Comparison of ENCODE assay signal across 8 cellular contexts in the genomic region with DNA sequence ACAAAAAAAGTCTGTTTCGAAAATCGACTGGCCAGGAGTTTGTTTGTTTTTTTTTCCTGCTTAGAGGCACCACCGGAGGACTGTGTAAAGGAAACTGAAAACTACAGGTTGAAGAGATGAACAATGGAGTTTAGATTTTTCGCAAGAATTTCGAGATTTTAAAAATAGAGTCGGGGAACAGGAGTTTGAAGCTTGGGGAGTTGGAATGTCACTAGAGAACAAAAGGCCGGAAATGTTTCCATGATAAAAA. TPM values are rescaled to one million over a fixed set of nuclear protein-coding genes. Genes with fewer than 3 reads are reported as not detected.
DNase-seq lines count a peak whose midpoint lies in the region; ATAC-seq, FAIRE-seq and TF ChIP-seq lines count a peak whose summit lies in the region.

No MANE protein-coding gene starts in this region.

- no peaks in the 10 kb centered on the region for H3K9me1 ChIP-seq in endothelial cell of umbilical vein (replicated peaks; ENCODE audit: control insufficient read depth, extremely low read depth, insufficient read depth, low read length)

- H3K79me2 ChIP-seq in endothelial cell of umbilical vein (ENCODE audit: control insufficient read depth, insufficient read depth, low read length) (peaks cover 67% of the 10 kb centered on the region), parathyroid adenoma (peaks cover 9% of the 10 kb centered on the region)

- no peaks in the 10 kb centered on the region for H3K27me3 ChIP-seq in Panc1 (ENCODE audit: control insufficient read depth, insufficient read depth, low read length)
- H3K27me3 ChIP-seq in endothelial cell of umbilical vein (ENCODE audit: control insufficient read depth in 2 of 2, insufficient read depth in 2 of 2, low read length in 2 of 2) = no peaks in the 10 kb centered on the region
- no peaks in the 10 kb centered on the region for H3K27me3 ChIP-seq in parathyroid adenoma (ENCODE audit: control insufficient read depth, insufficient read depth, low read length)

- peaks cover 16% of the 10 kb centered on the region for H4K20me1 ChIP-seq in endothelial cell of umbilical vein (replicated peaks; ENCODE audit: control insufficient read depth, extremely low read depth, insufficient read depth, low read length)

- H3K4me1 ChIP-seq in Panc1 (ENCODE audit: control insufficient read depth, insufficient read depth, low read length) = peaks cover 47% of the 10 kb centered on the region
- H3K4me1 ChIP-seq in endothelial cell of umbilical vein (ENCODE audit: control insufficient read depth, extremely low read depth, insufficient read depth, low read length) = peaks cover 41% of the 10 kb centered on the region
- peaks cover 26% of the 10 kb centered on the region for H3K4me1 ChIP-seq in parathyroid adenoma

- POLR2A ChIA-PET in Panc1 (lab: Charles Lee) (no interaction called here), endothelial cell of umbilical vein (lab: Charles Lee) (interaction anchor here (1.1 to 1.8 kb wide), 3 partner anchors 10 to 81 kb away, joined by 3 to 6 read pairs (median 4); no protein-coding TSS in a partner anchor)

- TF ChIP-seq CTCF in Panc1 (IDR thresholded peaks at IDR 0.05) (no peak), endothelial cell of umbilical vein (IDR thresholded peaks at IDR 0.05; ENCODE audit: extremely low read depth in 1 of 2, insufficient read depth in 1 of 2, low read depth in 1 of 2, low read length in 2 of 2) (no peak), parathyroid adenoma (IDR thresholded peaks at IDR 0.05) (no peak)

- H3K9ac ChIP-seq in endothelial cell of umbilical vein (replicated peaks; ENCODE audit: extremely low read depth, insufficient read depth, low read length) (peak overlapping the region; percentile 98), parathyroid adenoma (no peak overlapping the region)

- dilution Hi-C loops in endothelial cell of umbilical vein (cut with MboI; ENCODE audit: extremely low pct_ligation_motif_present, low sequenced_read_pairs) = no loop called here

- no peak for FAIRE-seq in endothelial cell of umbilical vein (lab: Jason Lieb, UNC)

- CTCF ChIA-PET in Panc1 (lab: Charles Lee) = interaction anchor here (0.6 to 0.7 kb wide), 4 partner anchors 8 to 506 kb away, joined by 3 to 4 read pairs (median 3); no protein-coding TSS in a partner anchor
- CTCF ChIA-PET in endothelial cell of umbilical vein (lab: Charles Lee) = interaction anchor here (0.9 to 3.6 kb wide), 19 partner anchors 10 to 1998 kb away, joined by 3 to 31 read pairs (median 5); no protein-coding TSS in a partner anchor

- no peak for ATAC-seq in Panc1

- DNase-seq in EL (peak; percentile 23), Panc1 (ENCODE audit: low read depth, low spot score) (no peak), endothelial cell of umbilical vein (ENCODE audit: low read depth, low spot score) (no peak), COLO829 (ENCODE audit: low spot score) (no peak), GDM1 (lab: John Stamatoyannopoulos, UW) (no peak), SIG-M5 (lab: John Stamatoyannopoulos, UW) (no peak), cerebellum (ENCODE audit: low spot score) (no peak)

- H3K27ac ChIP-seq in Panc1 (ENCODE audit: low read length) (peak overlapping the region; percentile 94), endothelial cell of umbilical vein (ENCODE audit: insufficient read depth, low read depth, low read length) (peak overlapping the region; percentile 71), parathyroid adenoma (peak overlapping the region; percentile 84)

- intact Hi-C loops in Panc1 (cut with micrococcal nuclease; ENCODE audit: unreplicated experiment) (loop anchor here (2.0 to 10.0 kb wide), 5 partner anchors 92 to 1511 kb away; no protein-coding TSS in a partner anchor), endothelial cell of umbilical vein (cut with micrococcal nuclease) (loop anchor here (1.0 to 10.0 kb wide), 17 partner anchors 44 to 1631 kb away; partner anchors contain the start of genes PACRG and PRKN)

- peak overlapping the region; percentile 78 to 95 for H3K4me3 ChIP-seq in Panc1 (ENCODE audit: low read depth in 2 of 2, low read length in 2 of 2)
- H3K4me3 ChIP-seq in endothelial cell of umbilical vein (replicated peaks in 1 of 3; ENCODE audit: insufficient read depth in 1 of 3, low read depth in 1 of 3, low read length in 3 of 3) = peak overlapping the region; percentile 84 to 94 (median 92)
- peak overlapping the region; percentile 81 for H3K4me3 ChIP-seq in parathyroid adenoma (ENCODE audit: low read depth, low read length)

- in situ Hi-C loops in Panc1 (cut with HindIII; ENCODE audit: low pct_unique_long_range_greater_than_20kb, low sequenced_read_pairs) = no loop called here

- peak overlapping the region; percentile 98 for H3K4me2 ChIP-seq in endothelial cell of umbilical vein (ENCODE audit: insufficient read depth, low read length)
- peak overlapping the region; percentile 86 for H3K4me2 ChIP-seq in parathyroid adenoma (ENCODE audit: low read length)

- H3K9me3 ChIP-seq in Panc1 (ENCODE audit: control insufficient read depth, insufficient read depth, low read depth, low read length) (no peaks in the 10 kb centered on the region), endothelial cell of umbilical vein (replicated peaks; ENCODE audit: control insufficient read depth, insufficient read depth, low read length) (no peaks in the 10 kb centered on the region), parathyroid adenoma (ENCODE audit: control insufficient read depth, low read length) (no peaks in the 10 kb centered on the region)

- BruUV-seq in Panc1 (replicated peaks; lab: Mats Ljungman, UMichigan) (TSS peak; percentile 77), endothelial cell of umbilical vein (replicated peaks; lab: Mats Ljungman, UMichigan) (TSS peak; percentile 41)

- no peaks in the 10 kb centered on the region; the same call in 1 of the 2 replicates for H3K36me3 ChIP-seq in Panc1 (ENCODE audit: control insufficient read depth, insufficient read depth, low read length)
- no peaks in the 10 kb centered on the region for H3K36me3 ChIP-seq in endothelial cell of umbilical vein (ENCODE audit: control insufficient read depth in 2 of 2, extremely low read depth in 1 of 2, insufficient read depth in 2 of 2, low read length in 2 of 2)
- H3K36me3 ChIP-seq in parathyroid adenoma (ENCODE audit: control insufficient read depth, insufficient read depth, low read length) = no peaks in the 10 kb centered on the region

- TF ChIP-seq POLR2A in endothelial cell of umbilical vein (IDR thresholded peaks at IDR 0.05; ENCODE audit: low read depth, low read length) = peak; percentile 23

- no peak overlapping the region for H2AFZ ChIP-seq in endothelial cell of umbilical vein (ENCODE audit: low read depth, low read length)
- H2AFZ ChIP-seq in parathyroid adenoma = peak overlapping the region; percentile 83

TF ChIP-seq in endothelial cell of umbilical vein, 7 proteins besides CTCF, POLR2A, EP300 and RAD21:
- no peak for TF ChIP-seq JUN (IDR thresholded peaks at IDR 0.05; ENCODE audit: borderline replicate concordance, insufficient read depth, insufficient read length, low read depth)
- TF ChIP-seq MAX (IDR thresholded peaks at IDR 0.05; ENCODE audit: insufficient read depth, insufficient read length) = no peak
- no peak for TF ChIP-seq POLR2AphosphoS5 (IDR thresholded peaks at IDR 0.05; ENCODE audit: insufficient read depth, low read depth, low read length)
- TF ChIP-seq FOS (IDR thresholded peaks at IDR 0.05; ENCODE audit: borderline replicate concordance, insufficient read depth, low read length) = no peak
- no peak for TF ChIP-seq GATA2 (IDR thresholded peaks at IDR 0.05; ENCODE audit: insufficient read depth, insufficient read length, low read depth, low read length)
- no peak for TF ChIP-seq EZH2 (IDR thresholded peaks at IDR 0.05; ENCODE audit: borderline replicate concordance, low read depth, low read length, severe bottlenecking)
- TF ChIP-seq MYC (IDR thresholded peaks at IDR 0.05; ENCODE audit: low read depth, low read length) = no peak

RNA-seq across cellular contexts. Expression of gene QKI, which starts 1.8 kb away (rescaled TPM):
- total RNA-seq in Panc1 (2021; ENCODE audit: unreplicated experiment) = 176 TPM
- 81.4 TPM for polyA plus RNA-seq in Panc1 (2012; ENCODE audit: insufficient read length)
- total RNA-seq in endothelial cell of umbilical vein = 232 and 233 TPM in 2 replicates
- polyA plus RNA-seq in endothelial cell of umbilical vein = 175 and 178 TPM in 2 replicates
- polyA plus RNA-seq in endothelial cell of umbilical vein (2011; cell fraction: cytosol; rRNA removed) = 152 and 173 TPM in 2 replicates
- 179 and 220 TPM in 2 replicates for polyA plus RNA-seq in endothelial cell of umbilical vein (2011; cell fraction: nucleus; rRNA removed)
- 92.6 and 143 TPM in 2 replicates for polyA plus RNA-seq in endothelial cell of umbilical vein (2012)
- 484 and 519 TPM in 2 replicates for polyA minus RNA-seq in endothelial cell of umbilical vein
- polyA minus RNA-seq in endothelial cell of umbilical vein (2011; cell fraction: cytosol; rRNA and poly(A)+ RNA removed) = 83.3 TPM
- polyA minus RNA-seq in endothelial cell of umbilical vein (2011; cell fraction: nucleus; rRNA and poly(A)+ RNA removed) = 324 and 418 TPM in 2 replicates
- total RNA-seq in cerebellum = 363 TPM
